ENCODE assay signal across 23 cellular contexts in genomic region chr11:14264966-14265365, GRCh38.
A peak's percentile ranks its signal among the peaks of the same experiment; 100 is the strongest.
DNase-seq lines count a peak whose midpoint lies in the region; ATAC-seq, FAIRE-seq and TF ChIP-seq lines count a peak whose summit lies in the region.
"Had no signal": no experiment of that assay in that cellular context is flagged by ENCODE, and none has a peak within 500 bp of the region (broad histone marks: within the 10 kb centered on the region; RNA-seq: fewer than 3 reads in every experiment).

No MANE protein-coding gene starts in this region.

- POLR2A ChIA-PET in H1 (lab: Charles Lee; ENCODE audit: partially characterized antibody) = interaction anchor here (2.1 to 4.1 kb wide), 2 partner anchors 9 to 10 kb away, joined by 16 to 22 read pairs; no protein-coding TSS in a partner anchor
- POLR2A ChIA-PET in RWPE1 (lab: Yijun Ruan, JAX; ENCODE audit: low non-redundant PET) = no interaction called here

- H3K18ac ChIP-seq in H1 (ENCODE audit: extremely low read depth, low read length) = no peak overlapping the region

- H2BK15ac ChIP-seq in H1 (ENCODE audit: low read length) = no peak overlapping the region

- H3K27ac Mint-ChIP-seq in stimulated activated naive CD8-positive, alpha-beta T cell treated with anti-CD3 and anti-CD28 coated beads, Interleukin-15, amount 100 ng/mL, for 72 hours = no peak overlapping the region
- peak overlapping the region; percentile 38 for H3K27ac Mint-ChIP-seq in memory B cell
- H3K27ac Mint-ChIP-seq: CD4-positive, alpha-beta T cell; CD8-positive, alpha-beta T cell had no signal

- no peak for TF ChIP-seq EP300 in H1 (IDR thresholded peaks at IDR 0.05; ENCODE audit: borderline replicate concordance in 1 of 2, low read depth in 2 of 2, low read length in 2 of 2)

- no peak overlapping the region for H3K56ac ChIP-seq in H1 (replicated peaks; ENCODE audit: insufficient read length, low read depth, low read length)

- no peak for TF ChIP-seq CTCF in H1 (IDR thresholded peaks at IDR 0.05; ENCODE audit: control extremely low read depth in 1 of 3, insufficient read depth in 1 of 3, low read depth in 1 of 3, low read length in 3 of 3)
- no peak for TF ChIP-seq CTCF in RWPE1 (conservative IDR thresholded peaks at IDR 0.05; ENCODE audit: low read depth)

- H4K91ac ChIP-seq in H1 (replicated peaks; ENCODE audit: insufficient read length, low read length) = no peak overlapping the region

- peak; percentile 6 for ATAC-seq in stimulated activated naive CD8-positive, alpha-beta T cell treated with anti-CD3 and anti-CD28 coated beads, Interleukin-15, Interleukin-2, amounts not matched to agents 100 U/mL and 50 U/mL, for 24 hours
- ATAC-seq in stimulated activated naive CD8-positive, alpha-beta T cell treated with anti-CD3 and anti-CD28 coated beads, Interleukin-15, amount 100 ng/mL, for 72 hours = no peak
- no peak for ATAC-seq in memory B cell (ENCODE audit: low read depth)
- ATAC-seq: A549; CD8-positive, alpha-beta T cell had no signal

- 89% methylated on average over 2 of the region's 2 CpGs; no CpG with 5 or more reads in 1 of the 2 experiments for WGBS in H1 (ENCODE audit: extremely low coverage in 1 of 2, insufficient coverage in 1 of 2, insufficient read length in 1 of 2, insufficient replicate concordance in 2 of 2, low coverage in 1 of 2, low lambda C conversion rate in 2 of 2, missing lambda C conversion rate in 1 of 2), 2 experiments

- H2AFZ ChIP-seq in H1 (ENCODE audit: low read length) = no peak overlapping the region

- FAIRE-seq in H1 (lab: Jason Lieb, UNC) = no peak
- FAIRE-seq: A549, D721Med, G401.6, GM12892, GM18507, GM19239 had no signal

- H4K8ac ChIP-seq in H1 (ENCODE audit: extremely low read depth, insufficient read depth, low read length) = no peak overlapping the region

- H3K27me3 ChIP-seq in H1 (replicated peaks in 1 of 4; ENCODE audit: control insufficient read depth in 3 of 4, extremely low read depth in 1 of 4, insufficient read depth in 3 of 4, low read length in 3 of 4) = peaks cover 0 to 2% (median 0%) of the 10 kb centered on the region in 4 experiments; a peak in 1 of 7 replicates
- H3K27me3 ChIP-seq: BLaER1 treated with 17β-estradiol and CSF1 and Interleukin-3, amounts not matched to agents 10 nM and 100 nM had no signal

- H2BK20ac ChIP-seq in H1 (ENCODE audit: low read length) = no peak overlapping the region

- H3K23me2 ChIP-seq in H1 (ENCODE audit: low read depth, low read length) = no peaks in the 10 kb centered on the region

- H3K79me2 ChIP-seq in H1 (ENCODE audit: control insufficient read depth in 1 of 2, insufficient read depth in 2 of 2, low read length in 2 of 2) = no peaks in the 10 kb centered on the region

- no peak overlapping the region for H3K14ac ChIP-seq in H1 (ENCODE audit: insufficient read length)

- H4K20me1 ChIP-seq in H1 (replicated peaks in 1 of 2; ENCODE audit: control insufficient read depth in 1 of 2, insufficient read depth in 2 of 2, low read length in 2 of 2) = peaks cover 0 to 2% of the 10 kb centered on the region in 2 experiments
- H4K20me1 ChIP-seq: BLaER1 treated with 17β-estradiol and CSF1 and Interleukin-3, amounts not matched to agents 10 nM and 100 nM had no signal

- H3K4me3 Mint-ChIP-seq in stimulated activated naive CD8-positive, alpha-beta T cell treated with anti-CD3 and anti-CD28 coated beads, Interleukin-15, amount 100 ng/mL, for 72 hours = no peak overlapping the region
- no peak overlapping the region for H3K4me3 Mint-ChIP-seq in memory B cell
- H3K4me3 Mint-ChIP-seq: B cell; CD4-positive, alpha-beta T cell; CD8-positive, alpha-beta T cell had no signal

- H3K4ac ChIP-seq in H1 (replicated peaks; ENCODE audit: insufficient read length, low read depth, low read length) = no peak overlapping the region

- no peak overlapping the region for H3K23ac ChIP-seq in H1 (ENCODE audit: insufficient read length)

- H3K4me1 Mint-ChIP-seq in stimulated activated naive CD8-positive, alpha-beta T cell treated with anti-CD3 and anti-CD28 coated beads, Interleukin-15, amount 100 ng/mL, for 72 hours = peaks cover 2% of the 10 kb centered on the region
- H3K4me1 Mint-ChIP-seq in memory B cell = peaks cover 4% of the 10 kb centered on the region

- peaks cover 21% of the 10 kb centered on the region for H3K36me3 Mint-ChIP-seq in memory B cell

- H3K27ac ChIP-seq in H1 (ENCODE audit: low read depth, low read length) (no peak overlapping the region), RWPE1 (no peak overlapping the region)
- H3K27ac ChIP-seq: 22Rv1; A549; BLaER1 treated with 17β-estradiol and CSF1 and Interleukin-3, amounts not matched to agents 10 nM and 100 nM; C4-2B had no signal

- no peak overlapping the region for H2BK5ac ChIP-seq in H1 (ENCODE audit: low read depth, low read length)

- H3K4me2 ChIP-seq in H1 (ENCODE audit: insufficient read depth in 1 of 2, low read depth in 2 of 2, low read length in 2 of 2) = no peak overlapping the region
- H3K4me2 ChIP-seq: A549 had no signal

- no peak overlapping the region for H2AK5ac ChIP-seq in H1 (ENCODE audit: low read depth, low read length)

- no peaks in the 10 kb centered on the region for H3K4me1 ChIP-seq in H1 (replicated peaks in 1 of 4; ENCODE audit: control insufficient read depth in 3 of 4, insufficient read depth in 4 of 4, low read length in 3 of 4)
- H3K4me1 ChIP-seq: A549 had no signal

- CTCF ChIA-PET in H1 (lab: Charles Lee; ENCODE audit: partially characterized antibody) (interaction anchor here (2.2 to 2.8 kb wide), 3 partner anchors 11 to 190 kb away, joined by 4 to 7 read pairs (median 6); no protein-coding TSS in a partner anchor), RWPE1 (lab: Yijun Ruan, JAX) (no interaction called here)

- H3K27me3 Mint-ChIP-seq in stimulated activated naive CD8-positive, alpha-beta T cell treated with anti-CD3 and anti-CD28 coated beads, Interleukin-15, amount 100 ng/mL, for 72 hours = no peaks in the 10 kb centered on the region
- no peaks in the 10 kb centered on the region for H3K27me3 Mint-ChIP-seq in memory B cell
- H3K27me3 Mint-ChIP-seq: B cell; CD4-positive, alpha-beta T cell had no signal

- no peak for DNase-seq in stimulated activated naive CD8-positive, alpha-beta T cell treated with anti-CD3 and anti-CD28 coated beads, Interleukin-15, Interleukin-2, amounts not matched to agents 100 U/mL and 50 U/mL, for 24 hours
- DNase-seq in stimulated activated naive CD8-positive, alpha-beta T cell treated with anti-CD3 and anti-CD28 coated beads, Interleukin-15, amount 100 ng/mL, for 72 hours = no peak
- DNase-seq in H1 (ENCODE audit: low read depth in 1 of 2, low spot score in 2 of 2) (peak in 1 of 2 experiments; percentile 40), memory B cell (ENCODE audit: low spot score in 2 of 2) (no peak), NCI-H1930 (lab: John Stamatoyannopoulos, UW) (no peak), RWPE1 (ENCODE audit: low spot score) (no peak)
- DNase-seq: AML-193; Caco-2; Calu3; CD4-positive, alpha-beta T cell; CD8-positive, alpha-beta T cell; DMS79 treated with DMSO at 0.1 percent for 48 hours; GF-D8 had no signal

- H3K9ac ChIP-seq in H1 (replicated peaks in 1 of 4; ENCODE audit: extremely low read depth in 1 of 4, low read depth in 3 of 4, low read length in 3 of 4) = no peak overlapping the region
- H3K9ac ChIP-seq: BLaER1 treated with 17β-estradiol and CSF1 and Interleukin-3, amounts not matched to agents 10 nM and 100 nM had no signal

- H3K36me3 ChIP-seq in H1 (ENCODE audit: control insufficient read depth in 2 of 4, insufficient read depth in 4 of 4, low read length in 3 of 4) = peaks cover 0 to 22% (median 5%) of the 10 kb centered on the region in 4 experiments; a peak in 5 of 8 replicates

- TF ChIP-seq RAD21 in H1 (IDR thresholded peaks at IDR 0.05 in 1 of 2, conservative IDR thresholded peaks at IDR 0.05 in 1 of 2; ENCODE audit: low read depth in 2 of 2, low read length in 2 of 2) = no peak

- TF ChIP-seq POLR2A in H1 (IDR thresholded peaks at IDR 0.05; ENCODE audit: control extremely low read depth in 1 of 2, low read depth in 2 of 2, low read length in 2 of 2) = no peak; a peak in 1 of 3 replicates

- peaks cover 15 to 26% of the 10 kb centered on the region in 2 experiments for H3K9me3 ChIP-seq in H1 (ENCODE audit: insufficient read depth in 2 of 2, low read depth in 1 of 2, low read length in 1 of 2)
- H3K9me3 ChIP-seq: A549, Caco-2 had no signal

- H2BK120ac ChIP-seq in H1 (replicated peaks; ENCODE audit: low read depth, low read length) = no peak overlapping the region

- no peak overlapping the region for H3K4me3 ChIP-seq in H1 (ENCODE audit: extremely low read depth in 1 of 4, insufficient read depth in 2 of 4, low read depth in 3 of 4, low read length in 4 of 4)
- H3K4me3 ChIP-seq: A549; BLaER1 treated with 17β-estradiol and CSF1 and Interleukin-3, amounts not matched to agents 10 nM and 100 nM had no signal

- no peaks in the 10 kb centered on the region; the same call in 1 of the 2 replicates for H3K79me1 ChIP-seq in H1 (ENCODE audit: low read depth, low read length)

- H4K5ac ChIP-seq in H1 (ENCODE audit: insufficient read length, low read depth, low read length) = no peak overlapping the region

- H2BK12ac ChIP-seq in H1 (ENCODE audit: low read depth, low read length) = no peak overlapping the region

- H3K9me3 Mint-ChIP-seq in stimulated activated naive CD8-positive, alpha-beta T cell treated with anti-CD3 and anti-CD28 coated beads, Interleukin-15, amount 100 ng/mL, for 72 hours = peaks cover 0 to 18% of the 10 kb centered on the region in 2 donors
- H3K9me3 Mint-ChIP-seq in memory B cell = peaks cover 4% of the 10 kb centered on the region
- H3K9me3 Mint-ChIP-seq: CD4-positive, alpha-beta T cell had no signal

TF ChIP-seq in H1, 55 proteins besides CTCF, POLR2A, EP300 and RAD21:
- no peak for TF ChIP-seq CTBP2 (IDR thresholded peaks at IDR 0.05; ENCODE audit: borderline replicate concordance, insufficient read depth, insufficient read length, low read length)
- no peak for TF ChIP-seq SIX5 (IDR thresholded peaks at IDR 0.05; ENCODE audit: low read depth, low read length)
- TF ChIP-seq MAX (IDR thresholded peaks at IDR 0.05) = peak; percentile 71
- peak; percentile 64; the same call in 1 of the 2 replicates for TF ChIP-seq E2F6 (IDR thresholded peaks at IDR 0.05)
- TF ChIP-seq RBBP5 (IDR thresholded peaks at IDR 0.05; ENCODE audit: borderline replicate concordance, low read depth, low read length) = no peak
- TF ChIP-seq SIN3A (conservative IDR thresholded peaks at IDR 0.05 in 1 of 2, IDR thresholded peaks at IDR 0.05 in 1 of 2; ENCODE audit: low read depth in 1 of 2, low read length in 2 of 2) = no peak
- TF ChIP-seq TBP (IDR thresholded peaks at IDR 0.05; ENCODE audit: low read depth, low read length) = no peak
